In the genomic region with DNA sequence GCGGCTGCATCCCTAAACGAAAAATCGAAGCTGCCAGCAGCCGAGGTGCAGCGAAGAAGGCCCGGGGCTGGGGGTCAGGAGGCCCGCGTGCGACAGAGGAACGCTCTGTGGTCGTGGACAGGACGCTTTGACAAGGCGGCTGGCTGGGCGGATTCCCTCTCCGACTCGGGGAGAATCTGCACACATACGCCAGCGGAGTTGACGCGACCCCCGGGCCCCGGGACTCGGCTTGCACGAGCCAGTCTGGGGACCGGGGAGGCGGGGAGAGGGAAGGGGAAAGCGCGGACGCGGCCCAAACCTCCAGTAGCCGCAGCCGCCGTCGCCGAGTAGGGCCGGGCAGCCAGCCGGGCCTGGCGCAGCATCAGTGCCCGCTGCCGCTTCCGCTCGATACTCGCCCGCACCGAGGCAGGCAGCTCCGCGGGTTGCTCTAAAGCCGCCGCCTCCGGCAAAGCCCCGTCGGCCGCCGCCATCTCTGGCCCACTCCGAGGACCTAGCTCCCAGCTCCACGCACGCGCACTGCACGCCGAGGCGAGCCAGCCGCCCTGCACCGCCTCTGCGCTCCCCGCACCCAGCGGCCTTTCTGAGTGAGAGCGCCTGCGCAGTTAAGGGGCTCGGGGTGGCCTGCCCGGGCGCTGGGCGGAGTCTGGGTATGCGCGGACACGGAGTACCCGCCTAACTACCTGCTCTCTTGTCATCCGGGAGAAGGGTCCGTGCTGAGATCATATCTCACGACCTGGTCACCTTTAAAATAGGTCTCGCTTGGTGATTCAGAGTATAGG, we compare ENCODE assay signal across 8 cellular contexts. TPM values are rescaled to one million over a fixed set of nuclear protein-coding genes. Genes with fewer than 3 reads are reported as not detected.
A peak's percentile ranks its signal among the peaks of the same experiment; 100 is the strongest.
DNase-seq lines count a peak whose midpoint lies in the region; ATAC-seq and TF ChIP-seq lines count a peak whose summit lies in the region.

A gene (minus strand): TSS at position 518 of the 779 bp plus-strand sequence. CDS start 48 bp downstream, at position 470.

- no peaks in the 10 kb centered on the region for H3K9me3 Mint-ChIP-seq in nephron

- POLR2A ChIA-PET in RWPE1 (lab: Yijun Ruan, JAX; ENCODE audit: low non-redundant PET): no interaction called here

- ATAC-seq in stimulated activated naive CD8-positive, alpha-beta T cell treated with anti-CD3 and anti-CD28 coated beads, Interleukin-15, Interleukin-2, amounts not matched to agents 100 U/mL and 50 U/mL, for 24 hours: peak; percentile 94

- peak within 1 kb of the TSS; percentile 80 for H3K4me3 ChIP-seq in fibroblast of pulmonary artery (replicated peaks; ENCODE audit: low read depth, low read length)

- H3K27ac ChIP-seq in RWPE1: peak within 1 kb of the TSS; percentile 88

- peaks cover 21% of the 10 kb centered on the region for H3K27me3 Mint-ChIP-seq in nephron (ENCODE audit: low read depth)

- H3K4me3 Mint-ChIP-seq in nephron: peak within 1 kb of the TSS; percentile 89 to 98 (median 93)

- CTCF ChIA-PET in RWPE1 (lab: Yijun Ruan, JAX): interaction anchor here (0.5 to 1.0 kb wide), 7 partner anchors 9 to 409 kb away, joined by 3 to 5 read pairs (median 3); no protein-coding TSS in a partner anchor

- DNase-seq in ELF-1 (ENCODE audit: low read depth, low spot score) (peak; percentile 97), H4 (ENCODE audit: low spot score) (peak; percentile 92), LoVo (ENCODE audit: low spot score) (peak; percentile 97), RWPE1 (ENCODE audit: low spot score) (peak; percentile 100), fibroblast of pulmonary artery (ENCODE audit: low read depth) (peak; percentile 94)
- DNase-seq in activated T-helper 9 cell treated with anti-CD3 and anti-CD28 coated beads, Interleukin-2, amount 50 U/mL, for 16 hours (ENCODE audit: low read depth): peak; percentile 97
- peak; percentile 98 for DNase-seq in stimulated activated naive CD8-positive, alpha-beta T cell treated with anti-CD3 and anti-CD28 coated beads, Interleukin-15, Interleukin-2, amounts not matched to agents 100 U/mL and 50 U/mL, for 24 hours

- peaks cover 12% of the 10 kb centered on the region for H3K36me3 Mint-ChIP-seq in nephron (ENCODE audit: low read depth)

- H3K4me1 Mint-ChIP-seq in nephron: peaks cover 37% of the 10 kb centered on the region

- H3K27ac Mint-ChIP-seq in nephron: peak within 1 kb of the TSS; percentile 94 to 96 (median 95)

- TF ChIP-seq CTCF in RWPE1 (conservative IDR thresholded peaks at IDR 0.05; ENCODE audit: low read depth) (no peak), fibroblast of pulmonary artery (IDR thresholded peaks at IDR 0.05; ENCODE audit: low read length, missing control alignments) (no peak), nephron (IDR thresholded peaks at IDR 0.05; ENCODE audit: unreplicated experiment in 3 of 3) (no peak)

RNA-seq across cellular contexts. Expression of the gene that starts here (rescaled TPM):
- total RNA-seq in H4 (2014; rRNA removed; shearing (Covaris generic)): 2.7 and 5.9 TPM in 2 replicates

Comparison
In these comparisons a context has a peak if more than half of its experiments do, and no peak if none do; other contexts are left out.
1. Peak in every context shown above with its lines: DNase-seq, ATAC-seq, H3K4me3 ChIP-seq and H3K27ac ChIP-seq.